ENCODE assay signal across 1 cellular context in genomic region chr1:224582041-224582440, GRCh38.
TF ChIP-seq lines count a peak whose summit lies in the region.

No MANE protein-coding gene starts in this region.

TF ChIP-seq in IMR-90, 13 proteins besides CTCF, POLR2A, EP300 and RAD21 (continued from another document):
- no peak for TF ChIP-seq SMC3 (IDR thresholded peaks at IDR 0.05; ENCODE audit: low read depth, low read length)
